Comparison of ENCODE assay signal across 15 cellular contexts in the genomic region with DNA sequence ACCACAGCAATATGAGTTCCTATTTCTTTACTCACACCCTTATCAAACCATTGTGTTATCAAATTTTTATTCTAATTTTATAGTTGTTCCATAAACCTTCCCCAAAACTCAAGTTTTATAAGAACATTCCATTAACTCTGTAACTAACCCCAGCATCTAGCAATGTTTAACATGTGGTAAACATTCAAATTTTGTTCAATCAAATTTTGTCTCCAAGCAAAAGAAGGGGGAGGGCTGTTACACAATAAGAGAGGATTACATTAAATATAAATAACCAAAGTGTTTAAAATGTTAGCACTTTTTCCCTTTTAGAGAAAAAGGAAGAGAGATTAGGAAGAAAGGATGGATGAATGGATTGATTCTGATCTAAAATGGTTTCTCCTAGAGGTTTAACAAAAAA. TPM values are rescaled to one million over a fixed set of nuclear protein-coding genes. Genes with fewer than 3 reads are reported as not detected.
DNase-seq lines count a peak whose midpoint lies in the region; ATAC-seq and TF ChIP-seq lines count a peak whose summit lies in the region.
"Had no signal": no experiment of that assay in that cellular context is flagged by ENCODE, and none has a peak within 500 bp of the region (broad histone marks: within the 10 kb centered on the region; RNA-seq: fewer than 3 reads in every experiment).

No MANE protein-coding gene starts in this region.

- H3K79me2 ChIP-seq in fibroblast of lung (ENCODE audit: control insufficient read depth, insufficient read depth, low read length): peaks cover 74% of the 10 kb centered on the region

- no peak overlapping the region for H2AFZ ChIP-seq in fibroblast of lung (ENCODE audit: low read length)

- H3K4me1 ChIP-seq in SJSA1 (replicated peaks) (peaks cover 24% of the 10 kb centered on the region), fibroblast of lung (ENCODE audit: control insufficient read depth, extremely low read depth, insufficient read depth, low read length) (peaks cover 31% of the 10 kb centered on the region), Peyer's patch (peaks cover 0 to 21% (median 0%) of the 10 kb centered on the region in 4 donors)

- H3K27me3 Mint-ChIP-seq in nephron (ENCODE audit: low read depth): no peaks in the 10 kb centered on the region

- TF ChIP-seq CTCF in fibroblast of lung (conservative IDR thresholded peaks at IDR 0.05 in 1 of 2, IDR thresholded peaks at IDR 0.05 in 1 of 2; ENCODE audit: low read depth in 1 of 2, low read length in 2 of 2) (no peak), nephron (IDR thresholded peaks at IDR 0.05; ENCODE audit: unreplicated experiment in 3 of 3) (no peak), Peyer's patch (IDR thresholded peaks at IDR 0.05) (no peak)

- H3K4me3 Mint-ChIP-seq in nephron: no peak overlapping the region

- peak overlapping the region; percentile 5 to 56 (median 33) for H3K27ac Mint-ChIP-seq in nephron

- no peak for TF ChIP-seq POLR2A in Peyer's patch (IDR thresholded peaks at IDR 0.05)

- in situ Hi-C loops in KBM-7 (cut with MboI; ENCODE audit: low pct_unique_long_range_greater_than_20kb, low sequenced_read_pairs): no loop called here

- H3K9me3 Mint-ChIP-seq in nephron: no peaks in the 10 kb centered on the region

- H3K27me3 ChIP-seq in SJSA1 (replicated peaks) (no peaks in the 10 kb centered on the region), fibroblast of lung (ENCODE audit: control insufficient read depth, insufficient read depth, low read length) (no peaks in the 10 kb centered on the region), Peyer's patch (no peaks in the 10 kb centered on the region)

- no peak for ATAC-seq in HG02852 (IDR thresholded peaks at IDR 0.05; ENCODE audit: unreplicated experiment)

- H3K36me3 ChIP-seq in SJSA1: no peaks in the 10 kb centered on the region; the same call in 1 of the 2 replicates
- H3K36me3 ChIP-seq in fibroblast of lung (ENCODE audit: control insufficient read depth, insufficient read depth, low read length): no peaks in the 10 kb centered on the region
- no peaks in the 10 kb centered on the region for H3K36me3 ChIP-seq in Peyer's patch

- no peak for DNase-seq in SJSA1 (ENCODE audit: low read depth in 1 of 2, low spot score in 2 of 2)
- DNase-seq in fibroblast of lung (ENCODE audit: low read depth in 2 of 2): peak in 1 of 2 donors; percentile 46
- no peak for DNase-seq in SIG-M5 treated with dmso at 0.1 percent for 504 hours (lab: John Stamatoyannopoulos, UW; ENCODE audit: unreplicated experiment)
- no peak for DNase-seq in Peyer's patch
- no peak for DNase-seq in KBM-7
- DNase-seq: AML-193, DND-41, NCI-H1417, NCI-H187, NCI-H2227 treated with DMSO at 0.1 percent for 48 hours, NCI-H510A treated with DMSO at 0.1 percent for 48 hours, NCI-H82 had no signal

- peaks cover 65% of the 10 kb centered on the region for H3K4me1 Mint-ChIP-seq in nephron

- H4K20me1 ChIP-seq in fibroblast of lung (ENCODE audit: control insufficient read depth, extremely low read depth, insufficient read depth, low read length): no peaks in the 10 kb centered on the region

- peaks cover 9% of the 10 kb centered on the region for H3K36me3 Mint-ChIP-seq in nephron (ENCODE audit: low read depth)

- H3K27ac ChIP-seq in SJSA1: 0 out of 2 replicates have a peak overlapping the region, but pooled peaks have one; percentile 18
- H3K27ac ChIP-seq in fibroblast of lung (ENCODE audit: insufficient read depth, low read length): peak overlapping the region; percentile 13
- peak overlapping the region in 1 of 4 donors; percentile 46 for H3K27ac ChIP-seq in Peyer's patch
- H3K27ac ChIP-seq: C4-2B had no signal

- no peak overlapping the region for H3K4me3 ChIP-seq in SJSA1
- no peak overlapping the region for H3K4me3 ChIP-seq in fibroblast of lung (replicated peaks in 1 of 4; ENCODE audit: control extremely low read depth in 1 of 4, insufficient read depth in 1 of 4, low read depth in 3 of 4, low read length in 4 of 4)
- H3K4me3 ChIP-seq in Peyer's patch: no peak overlapping the region

- no peak overlapping the region for H3K9ac ChIP-seq in fibroblast of lung (ENCODE audit: insufficient read depth, low read length)

- no peaks in the 10 kb centered on the region for H3K9me3 ChIP-seq in SJSA1 (replicated peaks)
- H3K9me3 ChIP-seq in fibroblast of lung (ENCODE audit: control insufficient read depth, insufficient read depth, low read depth, low read length): no peaks in the 10 kb centered on the region
- no peaks in the 10 kb centered on the region for H3K9me3 ChIP-seq in Peyer's patch

- H3K4me2 ChIP-seq in fibroblast of lung (ENCODE audit: extremely low read depth, insufficient read depth, low read length): peak overlapping the region; percentile 4

RNA-seq across cellular contexts. Expression of a gene that starts 20.5 kb away (rescaled TPM):
- total RNA-seq in SJSA1 (2014; rRNA removed; shearing (Covaris generic)): 92.3 and 144 TPM in 2 replicates
- total RNA-seq in fibroblast of lung (127 and 173 TPM in 2 replicates), Peyer's patch (10 to 100 TPM; 39.4 to 80.0 (median 52.9) TPM)
- polyA plus RNA-seq in fibroblast of lung: 184 and 190 TPM in 2 replicates
- 107 and 125 TPM in 2 replicates for polyA plus RNA-seq in fibroblast of lung (2012)
- 147 and 168 TPM in 2 replicates for polyA minus RNA-seq in fibroblast of lung (ENCODE audit: low replicate concordance)
